ENCODE assay signal across 8 cellular contexts in genomic region chr1:109201123-109201703, GRCh38. TPM values are rescaled to one million over a fixed set of nuclear protein-coding genes. Genes with fewer than 3 reads are reported as not detected.
DNase-seq lines count a peak whose midpoint lies in the region; ATAC-seq and TF ChIP-seq lines count a peak whose summit lies in the region.

No MANE protein-coding gene starts in this region.

- no peak overlapping the region for H3K27ac ChIP-seq in PC-9

- H4K20me1 ChIP-seq in PC-9 (ENCODE audit: insufficient read depth) = no peaks in the 10 kb centered on the region

- no peaks in the 10 kb centered on the region for H3K27me3 Mint-ChIP-seq in activated naive CD8-positive, alpha-beta T cell treated with anti-CD3 and anti-CD28 coated beads, Interleukin-2, amount 50 U/mL, for 24 hours

- no peak overlapping the region for H3K27ac Mint-ChIP-seq in activated naive CD8-positive, alpha-beta T cell treated with anti-CD3 and anti-CD28 coated beads, Interleukin-2, amount 50 U/mL, for 24 hours

- POLR2A ChIA-PET in PC-9 (lab: Charles Lee; ENCODE audit: unreplicated experiment) = no interaction called here

- no peaks in the 10 kb centered on the region for H3K79me2 ChIP-seq in PC-9 (ENCODE audit: low read depth)

- ATAC-seq in activated naive CD8-positive, alpha-beta T cell treated with anti-CD3 and anti-CD28 coated beads, Interleukin-2, amount 50 U/mL, for 24 hours = peak; percentile 98
- no peak for ATAC-seq in GM21526 (IDR thresholded peaks at IDR 0.05; ENCODE audit: low FRiP score, unreplicated experiment)
- no peak for ATAC-seq in HG03565 (IDR thresholded peaks at IDR 0.05; ENCODE audit: unreplicated experiment)

- TF ChIP-seq CTCF in PC-9 (conservative IDR thresholded peaks at IDR 0.05) = peak; percentile 92

- no peaks in the 10 kb centered on the region for H3K27me3 ChIP-seq in PC-9 (ENCODE audit: insufficient read depth, low read depth)

- CTCF ChIA-PET in PC-9 (lab: Charles Lee) = interaction anchor here (0.7 to 1.0 kb wide), 3 partner anchors 10 to 197 kb away, joined by 3 to 4 read pairs (median 4); partner anchors contain the start of gene SORT1

- H3K4me2 ChIP-seq in PC-9 = no peak overlapping the region

- peaks cover 22% of the 10 kb centered on the region for H3K4me1 Mint-ChIP-seq in activated naive CD8-positive, alpha-beta T cell treated with anti-CD3 and anti-CD28 coated beads, Interleukin-2, amount 50 U/mL, for 24 hours

- no peaks in the 10 kb centered on the region for H3K36me3 Mint-ChIP-seq in activated naive CD8-positive, alpha-beta T cell treated with anti-CD3 and anti-CD28 coated beads, Interleukin-2, amount 50 U/mL, for 24 hours (ENCODE audit: low read depth)

- no peak overlapping the region for H2AFZ ChIP-seq in PC-9

- no TSS peak for BruUV-seq in PC-9 (replicated peaks; lab: Mats Ljungman, UMichigan)

- H3K9me3 ChIP-seq in PC-9 (ENCODE audit: insufficient read depth, low read depth) = no peaks in the 10 kb centered on the region

- H3K9me3 Mint-ChIP-seq in activated naive CD8-positive, alpha-beta T cell treated with anti-CD3 and anti-CD28 coated beads, Interleukin-2, amount 50 U/mL, for 24 hours = no peaks in the 10 kb centered on the region

- H3K9me2 ChIP-seq in PC-9 (ENCODE audit: insufficient read depth) = no peaks in the 10 kb centered on the region

- H3K4me3 Mint-ChIP-seq in activated naive CD8-positive, alpha-beta T cell treated with anti-CD3 and anti-CD28 coated beads, Interleukin-2, amount 50 U/mL, for 24 hours = no peak overlapping the region

- DNase-seq in Ammon's horn (ENCODE audit: low spot score) (peak; percentile 84), H4 (ENCODE audit: low spot score) (peak; percentile 59), PC-9 (peak; percentile 49 to 70), hippocampal formation (lab: John Stamatoyannopoulos, UW) (peak; percentile 58 to 65)
- peak; percentile 78 for DNase-seq in activated naive CD8-positive, alpha-beta T cell treated with anti-CD3 and anti-CD28 coated beads, Interleukin-2, amount 50 U/mL, for 24 hours
- peak; percentile 35 to 47 for DNase-seq in stimulated activated CD4-positive, alpha-beta T cell treated with anti-CD3 and anti-CD28 coated beads, Interleukin-1b, Interleukin-23, amount 100 ng/mL, for 4 hours (ENCODE audit: low read depth in 2 of 2)

- no peak overlapping the region for H3K4me3 ChIP-seq in PC-9

- intact Hi-C loops in PC-9 (cut with micrococcal nuclease; ENCODE audit: unreplicated experiment) = loop anchor here (1.0 to 2.0 kb wide), 2 partner anchors 62 to 198 kb away; no protein-coding TSS in a partner anchor

- H3F3A ChIP-seq in PC-9 (ENCODE audit: insufficient read depth, low read depth) = peaks cover 24% of the 10 kb centered on the region

- H3K4me1 ChIP-seq in PC-9 (replicated peaks; ENCODE audit: insufficient read depth) = peaks cover 23% of the 10 kb centered on the region

- no peaks in the 10 kb centered on the region for H3K36me3 ChIP-seq in PC-9 (ENCODE audit: low read depth)

RNA-seq across cellular contexts. Expression of gene SARS1, which starts 12.5 kb away (rescaled TPM):
- total RNA-seq in H4 (2014; rRNA removed; shearing (Covaris generic)) = 227 and 230 TPM in 2 replicates
- 206 and 279 TPM in 2 replicates for total RNA-seq in PC-9 (2021)

RNA-seq across cellular contexts. Expression of gene CELSR2, which starts 48.1 kb away (rescaled TPM):
- total RNA-seq in H4 (2014; rRNA removed; shearing (Covaris generic)) = 1.7 and 1.9 TPM in 2 replicates
- 19.0 and 19.5 TPM in 2 replicates for total RNA-seq in PC-9 (2021)
